ENCODE assay signal across 8 cellular contexts in the genomic region with DNA sequence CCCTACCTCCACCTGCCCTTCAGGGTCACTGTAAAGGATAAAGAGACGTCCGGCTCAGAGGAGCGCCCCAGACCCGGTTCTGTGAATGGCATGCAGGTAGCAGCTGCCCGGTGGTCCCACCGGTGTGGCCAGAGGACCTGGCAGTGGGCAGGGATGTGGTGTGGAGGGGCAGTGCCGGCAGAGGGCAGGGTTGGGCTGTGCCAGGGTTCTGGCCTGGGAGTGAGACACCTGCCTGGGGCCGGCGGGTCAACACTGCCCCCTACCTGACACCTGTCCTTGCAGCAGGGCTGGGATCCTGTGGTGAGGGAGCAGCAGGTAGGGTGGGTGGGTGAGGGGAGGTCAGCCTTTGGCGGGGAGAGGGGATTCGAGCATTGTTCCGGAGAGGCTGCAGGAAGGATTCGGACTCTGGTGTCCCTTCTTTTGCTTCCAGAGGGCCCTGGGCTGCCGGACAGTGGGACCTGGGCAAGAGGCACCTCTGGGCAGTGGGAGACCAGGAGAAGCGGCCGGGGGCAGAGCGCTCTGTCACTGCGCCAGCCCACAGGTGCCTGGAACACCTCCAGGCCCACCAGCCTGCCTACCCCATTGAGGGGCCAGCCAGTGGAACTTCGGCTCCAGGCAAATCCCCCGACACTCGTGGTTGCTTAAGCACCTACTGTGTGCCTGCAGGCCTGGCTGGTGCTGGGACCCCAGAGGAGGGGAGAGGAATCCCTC. TPM values are rescaled to one million over a fixed set of nuclear protein-coding genes. Genes with fewer than 3 reads are reported as not detected.
DNase-seq lines count a peak whose midpoint lies in the region; ATAC-seq and TF ChIP-seq lines count a peak whose summit lies in the region.

No MANE protein-coding gene starts in this region.

- no peaks in the 10 kb centered on the region for H3K9me2 ChIP-seq in SK-N-SH

- TF ChIP-seq EP300 in SK-N-SH (IDR thresholded peaks at IDR 0.05; ENCODE audit: borderline replicate concordance in 1 of 2, low read depth in 1 of 2, low read length in 1 of 2): no peak

- peak; percentile 69 for TF ChIP-seq RAD21 in SK-N-SH (IDR thresholded peaks at IDR 0.05; ENCODE audit: low read length)

- peaks cover 0 to 14% of the 10 kb centered on the region in 2 experiments; a peak in 2 of 4 replicates for H3K4me1 ChIP-seq in SK-N-SH (ENCODE audit: control insufficient read depth in 1 of 2, insufficient read depth in 2 of 2, low read depth in 1 of 2, low read length in 1 of 2)

- no peaks in the 10 kb centered on the region for H3K36me3 ChIP-seq in SK-N-SH (replicated peaks in 1 of 2; ENCODE audit: control insufficient read depth in 1 of 2, insufficient read depth in 2 of 2, low read length in 1 of 2)

- peak overlapping the region; percentile 89 for H3K4me2 ChIP-seq in SK-N-SH

- H3K27ac ChIP-seq in SK-N-SH (ENCODE audit: low read depth in 2 of 2, low read length in 1 of 2): peak overlapping the region in 1 of 2 experiments; percentile 60; a peak in 1 of 4 replicates

- no peaks in the 10 kb centered on the region for H3F3A ChIP-seq in SK-N-SH (replicated peaks; ENCODE audit: insufficient read depth)

- 22% methylated on average over 9 of the region's 21 CpGs for WGBS in SK-N-SH (ENCODE audit: low lambda C conversion rate)

- peak overlapping the region; percentile 77; the same call in 1 of the 2 replicates for H2AFZ ChIP-seq in SK-N-SH (ENCODE audit: low read depth)

- no peaks in the 10 kb centered on the region for H3K9me3 ChIP-seq in SK-N-SH

- ATAC-seq in HG03460 (IDR thresholded peaks at IDR 0.05; ENCODE audit: unreplicated experiment): peak; percentile 31

- H4K20me1 ChIP-seq in SK-N-SH (ENCODE audit: insufficient read depth): no peaks in the 10 kb centered on the region

- DNase-seq in SKM-1 treated with dmso at 0.1 percent for 144 hours (lab: John Stamatoyannopoulos, UW; ENCODE audit: unreplicated experiment) (peak; percentile 14), SKM-1 (lab: John Stamatoyannopoulos, UW; ENCODE audit: unreplicated experiment) (no peak), SK-N-SH (peak; percentile 84), cerebellar cortex (ENCODE audit: low spot score) (peak; percentile 53), left kidney (ENCODE audit: low read depth, low spot score) (peak; percentile 81), hepatic stellate cell (ENCODE audit: low spot score) (no peak)
- DNase-seq in stimulated activated naive CD4-positive, alpha-beta T cell treated with Interleukin-2 at 50 U/mL for 16 hours (lab: John Stamatoyannopoulos, UW): peak; percentile 28

- POLR2A ChIA-PET in SK-N-SH (lab: Yijun Ruan, JAX): no interaction called here

- H3K79me2 ChIP-seq in SK-N-SH (ENCODE audit: insufficient read depth): 0 out of 2 replicates have a peak, but pooled peaks cover 2% of the 10 kb centered on the region

- H3K4me3 ChIP-seq in SK-N-SH (ENCODE audit: low read depth in 2 of 2, low read length in 1 of 2): peak overlapping the region; percentile 46 to 66; a peak in 3 of 4 replicates

- CTCF ChIA-PET in SK-N-SH (lab: Yijun Ruan, JAX): interaction anchor here (0.5 to 3.4 kb wide), 24 partner anchors 10 to 510 kb away, joined by 3 to 27 read pairs (median 4); a partner anchor contains a TSS

- TF ChIP-seq CTCF in SK-N-SH (IDR thresholded peaks at IDR 0.05): peak; percentile 55

- H3K9ac ChIP-seq in SK-N-SH: no peak overlapping the region; the same call in 1 of the 2 replicates

- H3K27me3 ChIP-seq in SK-N-SH (ENCODE audit: insufficient read depth): no peaks in the 10 kb centered on the region

TF ChIP-seq in SK-N-SH, 30 proteins besides CTCF, POLR2A, EP300 and RAD21:
- no peak for TF ChIP-seq ELF1 (IDR thresholded peaks at IDR 0.05)
- peak; percentile 50; the same call in 1 of the 2 replicates for TF ChIP-seq SMC3 (IDR thresholded peaks at IDR 0.05; ENCODE audit: low read depth, low read length)
- TF ChIP-seq GATA2 (CRISPR knock-in tag; IDR thresholded peaks at IDR 0.05): no peak
- TF ChIP-seq TCF12 (IDR thresholded peaks at IDR 0.05): no peak

RNA-seq across cellular contexts. Expression of a gene that starts 1.6 kb away (rescaled TPM):
- polyA plus RNA-seq in SK-N-SH (2012; rRNA removed): 16.2 and 23.6 TPM in 2 replicates
- polyA plus RNA-seq in SK-N-SH (2012; cell fraction: cytosol; rRNA removed): 15.9 and 26.1 TPM in 2 replicates
- 15.9 and 37.1 TPM in 2 replicates for polyA plus RNA-seq in SK-N-SH (2012; cell fraction: nucleus; rRNA removed)

RNA-seq across cellular contexts. Expression of a gene that starts 45.3 kb away (rescaled TPM):
- 1.1 and 1.6 TPM in 2 replicates for polyA plus RNA-seq in SK-N-SH (2012; rRNA removed)
- polyA plus RNA-seq in SK-N-SH (2012; cell fraction: cytosol; rRNA removed): 1.2 and 1.7 TPM in 2 replicates
- polyA plus RNA-seq in SK-N-SH (2012; cell fraction: nucleus; rRNA removed): 2.4 and 4.2 TPM in 2 replicates

Comparison
In these comparisons a context has a peak if more than half of its experiments do, and no peak if none do; other contexts are left out.
1. DNase-seq: peak in SKM-1 treated with dmso at 0.1 percent for 144 hours (single experiment), SK-N-SH (single experiment), cerebellar cortex (single experiment), left kidney (single experiment) and stimulated activated naive CD4-positive, alpha-beta T cell treated with Interleukin-2 at 50 U/mL for 16 hours (single experiment); none in SKM-1 (single experiment) and hepatic stellate cell (single experiment).